In the genomic region with DNA sequence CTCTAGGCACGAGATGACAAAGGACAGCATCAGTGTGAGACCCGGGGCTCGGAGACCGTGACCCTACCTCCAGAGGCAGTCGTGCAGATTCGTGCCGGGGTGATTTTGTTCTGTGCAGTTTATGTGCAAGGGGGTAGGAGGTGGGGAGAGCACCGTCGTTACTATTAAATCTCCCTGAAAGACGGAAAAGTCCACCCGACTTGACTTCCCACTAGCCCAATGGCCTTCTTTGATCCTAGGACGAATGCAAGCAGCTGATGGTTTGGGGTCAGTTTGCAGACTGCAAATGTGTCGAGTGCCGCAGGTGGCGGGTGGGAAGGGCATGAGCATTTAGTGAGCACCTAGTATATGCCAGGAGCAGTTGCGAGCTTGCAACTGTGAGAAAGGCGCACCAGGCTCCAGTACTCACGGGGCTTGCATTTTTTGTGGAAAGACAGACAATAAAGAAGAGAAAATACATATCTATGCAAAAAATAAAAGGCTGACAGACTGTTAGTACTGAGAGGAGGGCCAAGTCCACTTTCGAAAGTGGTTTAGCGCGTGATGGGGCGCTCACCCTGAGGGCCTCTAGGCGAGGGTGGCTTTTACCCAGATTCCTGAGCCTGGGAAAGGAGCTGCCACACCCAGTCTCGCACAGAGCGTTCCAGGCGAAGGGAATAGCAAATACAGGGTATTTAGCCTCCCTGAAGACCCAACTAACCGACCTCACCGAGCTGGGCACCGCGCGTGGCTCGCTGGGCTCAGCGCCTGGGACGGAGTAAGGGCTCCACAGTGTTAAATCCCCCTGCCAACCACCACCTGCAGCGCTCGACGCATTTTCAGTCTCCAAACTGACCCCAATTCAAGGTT, we compare ENCODE assay signal across 8 cellular contexts. TPM values are rescaled to one million over a fixed set of nuclear protein-coding genes. Genes with fewer than 3 reads are reported as not detected.
DNase-seq lines count a peak whose midpoint lies in the region; ATAC-seq and TF ChIP-seq lines count a peak whose summit lies in the region.

No MANE protein-coding gene starts in this region.

- H3K27ac ChIP-seq in AG04450 (ENCODE audit: low read depth, low read length), result peak overlapping the region; percentile 91
- no peak overlapping the region for H3K27ac ChIP-seq in ectodermal cell (ENCODE audit: insufficient read depth, low read depth, low read length, poor library complexity, severe bottlenecking)
- peak overlapping the region; percentile 85 for H3K27ac ChIP-seq in mesodermal cell (ENCODE audit: low read depth, low read length, severe bottlenecking)
- H3K27ac ChIP-seq in thoracic aorta, result peak overlapping the region; percentile 55 to 66

- peak overlapping the region; percentile 79 for H3K4me3 ChIP-seq in AG04450 (ENCODE audit: low read depth, low read length)
- H3K4me3 ChIP-seq in ectodermal cell (ENCODE audit: insufficient read depth, low read depth, low read length), result peak overlapping the region; percentile 73
- peak overlapping the region; percentile 91 for H3K4me3 ChIP-seq in mesodermal cell (ENCODE audit: extremely low read depth, insufficient read depth, low read length, poor library complexity, severe bottlenecking)
- peak overlapping the region; percentile 86 for H3K4me3 ChIP-seq in thoracic aorta

- CTCF ChIA-PET in AG04450 (lab: Charles Lee), result interaction anchor here (0.5 to 4.6 kb wide), 14 partner anchors 9 to 169 kb away, joined by 3 to 28 read pairs (median 6); no protein-coding TSS in a partner anchor

- H3K36me3 Mint-ChIP-seq in T-helper 17 cell (ENCODE audit: low read depth), result no peaks in the 10 kb centered on the region

- no peaks in the 10 kb centered on the region for H3K27me3 Mint-ChIP-seq in T-helper 17 cell

- WGBS in ectodermal cell, 2 experiments, result 7% methylated on average over 37 of the region's 37 CpGs
- WGBS in mesodermal cell (ENCODE audit: insufficient coverage in 2 of 2), 2 experiments, result 4 to 9% methylated on average over 23 to 32 of the region's 37 CpGs

- peaks cover 3% of the 10 kb centered on the region for H3K4me1 ChIP-seq in ectodermal cell (ENCODE audit: control insufficient read depth, insufficient read depth, low read length)
- peaks cover 4% of the 10 kb centered on the region for H3K4me1 ChIP-seq in mesodermal cell (ENCODE audit: control insufficient read depth, insufficient read depth, low read length, poor library complexity, severe bottlenecking)
- peaks cover 4 to 27% of the 10 kb centered on the region in 2 donors for H3K4me1 ChIP-seq in thoracic aorta (ENCODE audit: control insufficient read depth in 1 of 2, low read depth in 2 of 2)

- H3K27me3 ChIP-seq in AG04450 (ENCODE audit: control insufficient read depth, insufficient read depth, low read length) (no peaks in the 10 kb centered on the region), ectodermal cell (ENCODE audit: control insufficient read depth, insufficient read depth, low read length, poor library complexity, severe bottlenecking) (peaks cover 46% of the 10 kb centered on the region), thoracic aorta (replicated peaks; ENCODE audit: insufficient read depth) (no peaks in the 10 kb centered on the region)

- H3K4me1 Mint-ChIP-seq in T-helper 17 cell, result peaks cover 46% of the 10 kb centered on the region

- H3K36me3 ChIP-seq in ectodermal cell (ENCODE audit: control insufficient read depth, insufficient read depth, low read length), result no peaks in the 10 kb centered on the region
- no peaks in the 10 kb centered on the region for H3K36me3 ChIP-seq in mesodermal cell (ENCODE audit: control insufficient read depth, insufficient read depth, low read length)
- H3K36me3 ChIP-seq in thoracic aorta, result no peaks in the 10 kb centered on the region

- POLR2A ChIA-PET in AG04450 (lab: Yijun Ruan, JAX), result interaction anchor here (0.6 to 1.3 kb wide), 4 partner anchors 10 to 155 kb away, joined by 3 to 4 read pairs (median 4); no protein-coding TSS in a partner anchor

- no peak for DNase-seq in AG04450 (ENCODE audit: low read depth, low spot score)
- DNase-seq in T-helper 17 cell, result peak in 2 of 3 donors; percentile 16 to 28
- no peak for DNase-seq in thoracic aorta (ENCODE audit: low spot score)
- no peak for DNase-seq in superior temporal gyrus (ENCODE audit: extremely low spot score)

- TF ChIP-seq CTCF in AG04450 (IDR thresholded peaks at IDR 0.05; ENCODE audit: low read depth, low read length) (0 out of 2 replicates have a peak, but pooled peaks have one; percentile 1), thoracic aorta (IDR thresholded peaks at IDR 0.05) (no peak)

- no peaks in the 10 kb centered on the region; the same call in 1 of the 2 replicates for H3K9me3 ChIP-seq in AG04450 (ENCODE audit: control insufficient read depth, insufficient read depth, low read length)
- H3K9me3 ChIP-seq in T-helper 17 cell (ENCODE audit: control insufficient read depth, low read length, poor library complexity, severe bottlenecking), result no peaks in the 10 kb centered on the region
- H3K9me3 ChIP-seq in ectodermal cell (ENCODE audit: control insufficient read depth, low read length), result no peaks in the 10 kb centered on the region
- peaks cover 25% of the 10 kb centered on the region for H3K9me3 ChIP-seq in mesodermal cell (ENCODE audit: control insufficient read depth, low read length)
- no peaks in the 10 kb centered on the region for H3K9me3 ChIP-seq in thoracic aorta

- peak overlapping the region; percentile 96 for H3K4me3 Mint-ChIP-seq in T-helper 17 cell

- ATAC-seq in GM18909 (IDR thresholded peaks at IDR 0.05; ENCODE audit: poor library complexity, unreplicated experiment) (peak; percentile 19), HG03175 (IDR thresholded peaks at IDR 0.05; ENCODE audit: unreplicated experiment) (peak; percentile 28), T-helper 17 cell (peak; percentile 29), thoracic aorta (ENCODE audit: insufficient number of reproducible peaks, low FRiP score, low read depth) (no peak)

- peak overlapping the region; percentile 94 for H3K27ac Mint-ChIP-seq in T-helper 17 cell

RNA-seq across cellular contexts. Expression of gene OSBPL3, which starts 0.9 kb away (rescaled TPM):
- polyA plus RNA-seq in AG04450 (2011; rRNA removed), result 33.3 and 37.8 TPM in 2 replicates
- 33.8 and 50.7 TPM in 2 replicates for polyA minus RNA-seq in AG04450 (2011; rRNA and poly(A)+ RNA removed)
- total RNA-seq in T-helper 17 cell (10 to 100 TPM; 54.8 to 54.9 TPM), thoracic aorta (1 to 10 TPM; 5.5 to 7.9 TPM)
- polyA plus RNA-seq in ectodermal cell (2013, experiment 1 of 4), result 7.2 TPM
- 6.4 TPM for polyA plus RNA-seq in ectodermal cell (2013, experiment 2 of 4)
- polyA plus RNA-seq in ectodermal cell (2013, experiment 3 of 4), result 6.1 TPM
- polyA plus RNA-seq in ectodermal cell (2013, experiment 4 of 4), result 6.0 TPM
- polyA plus RNA-seq in mesodermal cell (2013, experiment 1 of 2), result 9.0 TPM
- 10.6 TPM for polyA plus RNA-seq in mesodermal cell (2013, experiment 2 of 2)

Comparison
In these comparisons a context has a peak if more than half of its experiments do, and no peak if none do; other contexts are left out.
1. DNase-seq: peak in T-helper 17 cell (2 of 3); none in AG04450 (single experiment), thoracic aorta (single experiment) and superior temporal gyrus (single experiment).
2. RNA of gene OSBPL3, which starts 0.9 kb away (total RNA-seq): 54.8 to 54.9 TPM in T-helper 17 cell; 5.5 to 7.9 TPM in thoracic aorta; every median in the first group is over 4 times any median in the second.
3. Peak in every context shown above with its lines, with median percentiles within 50 percentile points of each other: H3K4me3 ChIP-seq.